In genomic region chr19:54448774-54449700, GRCh38 we compare ENCODE assay signal across 8 cellular contexts. TPM values are rescaled to one million over a fixed set of nuclear protein-coding genes. Genes with fewer than 3 reads are reported as not detected.
DNase-seq lines count a peak whose midpoint lies in the region; ATAC-seq and TF ChIP-seq lines count a peak whose summit lies in the region.

Gene LENG8, plus strand, starts transcription at chr19:54449199. Its CDS starts 2,146 bp downstream, at chr19:54451345.

- 0 to 1% (median 0%) methylated on average over 61 to 96 of the region's 96 CpGs for WGBS in ovary, 3 donors
- 0% methylated on average over 56 to 61 of the region's 96 CpGs for WGBS in thyroid gland, 2 donors

- TF ChIP-seq POLR2A in ovary (IDR thresholded peaks at IDR 0.05) = peak; percentile 99
- TF ChIP-seq POLR2A in thyroid gland (IDR thresholded peaks at IDR 0.05) = peak; percentile 81 to 94

- H3K36me3 ChIP-seq in ovary (no peaks in the 10 kb centered on the region), thyroid gland (peaks cover 24 to 32% of the 10 kb centered on the region in 2 donors)

- H3K27ac ChIP-seq in ovary (peak within 1 kb of the TSS; percentile 78 to 95), thyroid gland (peak within 1 kb of the TSS; percentile 92 to 95 (median 95))

- TF ChIP-seq CTCF in GM10248 (IDR thresholded peaks at IDR 0.05; ENCODE audit: control extremely low read depth, extremely low read depth, low read depth, missing control alignments) (no peak), glutamatergic neuron (IDR thresholded peaks at IDR 0.05; ENCODE audit: partially characterized antibody, unreplicated experiment) (no peak), ovary (IDR thresholded peaks at IDR 0.05) (peak in 1 of 3 donors; percentile 29), thyroid gland (IDR thresholded peaks at IDR 0.05) (peak in 2 of 6 experiments; percentile 12 to 13)

- no peaks in the 10 kb centered on the region for H3K9me3 Mint-ChIP-seq in activated naive CD8-positive, alpha-beta T cell (ENCODE audit: low read depth)
- H3K9me3 Mint-ChIP-seq in glutamatergic neuron (ENCODE audit: unreplicated experiment) = peaks cover 26% of the 10 kb centered on the region

- POLR2A ChIA-PET in GM10248 (lab: Yijun Ruan, JAX) = interaction anchor here (0.7 to 2.1 kb wide), 6 partner anchors 9 to 312 kb away, joined by 3 to 20 read pairs (median 4); partner anchors contain the start of genes CNOT3 and LENG9

- H3K9me3 ChIP-seq in ovary = no peaks in the 10 kb centered on the region
- H3K9me3 ChIP-seq in thyroid gland = no peaks in the 10 kb centered on the region

- peak; percentile 46 for TF ChIP-seq EP300 in ovary (IDR thresholded peaks at IDR 0.05)

- peaks cover 47% of the 10 kb centered on the region for H3K4me1 Mint-ChIP-seq in activated naive CD8-positive, alpha-beta T cell (ENCODE audit: low read depth)
- H3K4me1 Mint-ChIP-seq in glutamatergic neuron (ENCODE audit: low read depth, unreplicated experiment) = peaks cover 12% of the 10 kb centered on the region

- intact Hi-C loops in ovary (cut with DNase I) = no loop called here
- intact Hi-C loops in thyroid gland (cut with DNase I) = loop anchor here (2.0 kb wide), 1 partner anchor 14 kb away; the partner anchor contains the start of gene LENG9

- peak; percentile 97 for DNase-seq in GM10248 (ENCODE audit: extremely low spot score)
- DNase-seq in NCI-H1105 (lab: John Stamatoyannopoulos, UW) = peak; percentile 94
- peak; percentile 77 for DNase-seq in SKM-1 treated with dmso at 0.1 percent for 144 hours (lab: John Stamatoyannopoulos, UW; ENCODE audit: unreplicated experiment)
- peak; percentile 95 for DNase-seq in glutamatergic neuron
- peak; percentile 97 to 99 (median 98) for DNase-seq in ovary
- DNase-seq in thyroid gland = peak; percentile 98

- H3K36me3 Mint-ChIP-seq in activated naive CD8-positive, alpha-beta T cell = peaks cover 4% of the 10 kb centered on the region
- H3K36me3 Mint-ChIP-seq in glutamatergic neuron (ENCODE audit: unreplicated experiment) = peaks cover 12% of the 10 kb centered on the region

- ATAC-seq in HG02623 (IDR thresholded peaks at IDR 0.05; ENCODE audit: unreplicated experiment) = peak; percentile 88

- H3K4me3 Mint-ChIP-seq in activated naive CD8-positive, alpha-beta T cell = peak within 1 kb of the TSS; percentile 100
- H3K4me3 Mint-ChIP-seq in glutamatergic neuron (ENCODE audit: unreplicated experiment) = peak within 1 kb of the TSS; percentile 99

- peak within 1 kb of the TSS; percentile 100 for H3K27ac Mint-ChIP-seq in activated naive CD8-positive, alpha-beta T cell
- H3K27ac Mint-ChIP-seq in glutamatergic neuron (ENCODE audit: unreplicated experiment) = peak within 1 kb of the TSS; percentile 99

- H3K4me1 ChIP-seq in ovary (ENCODE audit: insufficient read depth) = peaks cover 7% of the 10 kb centered on the region
- peaks cover 19 to 25% of the 10 kb centered on the region in 2 donors for H3K4me1 ChIP-seq in thyroid gland

- peak within 1 kb of the TSS; percentile 68 for H3K4me3 ChIP-seq in ovary
- peak within 1 kb of the TSS; percentile 83 to 98 (median 83) for H3K4me3 ChIP-seq in thyroid gland (replicated peaks in 1 of 3)

- H3K27me3 Mint-ChIP-seq in activated naive CD8-positive, alpha-beta T cell = no peaks in the 10 kb centered on the region
- peaks cover 23% of the 10 kb centered on the region for H3K27me3 Mint-ChIP-seq in glutamatergic neuron (ENCODE audit: unreplicated experiment)

- no peaks in the 10 kb centered on the region for H3K27me3 ChIP-seq in ovary
- no peaks in the 10 kb centered on the region for H3K27me3 ChIP-seq in thyroid gland

- CTCF ChIA-PET in GM10248 (lab: Yijun Ruan, JAX) = interaction anchor here (0.8 to 2.5 kb wide), 4 partner anchors 10 to 15 kb away, joined by 3 to 11 read pairs (median 6); partner anchors contain the start of gene LENG9

RNA-seq across cellular contexts. Expression of gene LENG8, which starts in this region (rescaled TPM):
- 278 TPM for total RNA-seq in glutamatergic neuron (ENCODE audit: unreplicated experiment)
- total RNA-seq in ovary = 100 to 1,000 TPM; 105 to 207 (median 156) TPM
- polyA plus RNA-seq in ovary = 100 to 1,000 TPM in 1 of 2 donors, 10 to 100 TPM in 1; 29.9 to 122 TPM
- 100 to 1,000 TPM; 124 to 219 (median 157) TPM for total RNA-seq in thyroid gland

Comparison
In these comparisons a context has a peak if more than half of its experiments do, and no peak if none do; other contexts are left out.
1. Peak in every context shown above with its lines: DNase-seq, ATAC-seq, H3K4me3 ChIP-seq and H3K27ac ChIP-seq.